ENCODE assay signal across 25 cellular contexts in genomic region chr10:90571876-90572275, GRCh38.
"Had no signal": no experiment of that assay in that cellular context is flagged by ENCODE, and none has a peak within 500 bp of the region (broad histone marks: within the 10 kb centered on the region; RNA-seq: fewer than 3 reads in every experiment).

No MANE protein-coding gene starts in this region.

- H3K27ac ChIP-seq: gastroesophageal sphincter, hepatocyte, pancreas, right atrium auricular region, suprapubic skin, tibial artery, upper lobe of right lung had no signal

- H3K79me2 ChIP-seq: hepatocyte had no signal

- H3K9me3 ChIP-seq: gastroesophageal sphincter, pancreas, right atrium auricular region, suprapubic skin, tibial artery, upper lobe of right lung had no signal

- H2AFZ ChIP-seq: hepatocyte had no signal

- DNase-seq: activated CD4-positive, alpha-beta memory T cell treated with anti-CD3 and anti-CD28 coated beads for 36 hours; activated CD4-positive, alpha-beta T cell treated with anti-CD3 and anti-CD28 coated beads, Interleukin-2, amount 10 ng/mL, durations not matched to agents 24 days and 14 days; activated CD4-positive, CD25-positive, alpha-beta regulatory T cell treated with anti-CD3 and anti-CD28 coated beads, Interleukin-2, amount 50 U/mL, for 72 hours; activated CD8-positive, alpha-beta memory T cell treated with anti-CD3 and anti-CD28 coated beads, Interleukin-2, amount 50 U/mL, for 48 hours; activated gamma-delta T cell; activated naive CD4-positive, alpha-beta T cell treated with anti-CD3 and anti-CD28 coated beads, Interleukin-2, amount 10 ng/mL, durations not matched to agents 7 days and 5 days; activated T-cell treated with anti-CD3 and anti-CD28 coated beads, Interleukin-2, amount 50 U/mL, for 24 hours; amniotic stem cell; dermis blood vessel endothelial cell; effector CD4-positive, alpha-beta T cell; islet precursor cell; left cardiac atrium; midbrain; naive thymus-derived CD4-positive, alpha-beta T cell; pancreas; stimulated activated CD4-positive, alpha-beta T cell treated with anti-CD3 and anti-CD28 coated beads, Interleukin-1b, Interleukin-23, amount 100 ng/mL, for 48 hours; stimulated activated naive CD4-positive, alpha-beta T cell; T-helper 2 cell; tibial artery; upper lobe of right lung had no signal

- H3K36me3 ChIP-seq: gastroesophageal sphincter, pancreas, right atrium auricular region, suprapubic skin, tibial artery, upper lobe of right lung had no signal

- H3K27me3 ChIP-seq: hepatocyte, pancreas, right atrium auricular region, suprapubic skin, tibial artery, upper lobe of right lung had no signal

- H3K4me3 ChIP-seq: gastroesophageal sphincter, hepatocyte, pancreas, right atrium auricular region, smooth muscle cell, suprapubic skin, tibial artery, upper lobe of right lung had no signal

- H3K4me2 ChIP-seq: hepatocyte, smooth muscle cell had no signal

- H3K4me1 ChIP-seq: gastroesophageal sphincter, pancreas, right atrium auricular region, suprapubic skin, tibial artery, upper lobe of right lung had no signal
